ENCODE assay signal across 1 cellular context in genomic region chr4:185560316-185560715, GRCh38.
TF ChIP-seq lines count a peak whose summit lies in the region.

No MANE protein-coding gene starts in this region.

TF ChIP-seq in HepG2, 621 proteins besides CTCF, POLR2A, EP300 and RAD21:
- no peak for TF ChIP-seq RXRB (CRISPR knock-in tag; IDR thresholded peaks at IDR 0.05; ENCODE audit: borderline replicate concordance)
- no peak for TF ChIP-seq ZNF101 (CRISPR knock-in tag; IDR thresholded peaks at IDR 0.05; ENCODE audit: borderline replicate concordance, low read depth)
- no peak for TF ChIP-seq MLLT10 (CRISPR knock-in tag; IDR thresholded peaks at IDR 0.05)
- TF ChIP-seq POGZ (CRISPR knock-in tag; IDR thresholded peaks at IDR 0.05), result no peak
- TF ChIP-seq SOX13 (IDR thresholded peaks at IDR 0.05), result no peak
- no peak for TF ChIP-seq SOX13 (CRISPR knock-in tag; conservative IDR thresholded peaks at IDR 0.05 in 1 of 2, IDR thresholded peaks at IDR 0.05 in 1 of 2)
- no peak for TF ChIP-seq SP140L (CRISPR knock-in tag; IDR thresholded peaks at IDR 0.05; ENCODE audit: borderline replicate concordance)
- no peak for TF ChIP-seq CREBL2 (CRISPR knock-in tag; IDR thresholded peaks at IDR 0.05; ENCODE audit: borderline replicate concordance)
- no peak for TF ChIP-seq MTA3 (CRISPR knock-in tag; IDR thresholded peaks at IDR 0.05)
- TF ChIP-seq MXD3 (CRISPR knock-in tag; IDR thresholded peaks at IDR 0.05), result no peak
- no peak for TF ChIP-seq ETV6 (CRISPR knock-in tag; conservative IDR thresholded peaks at IDR 0.05)
- no peak for TF ChIP-seq ZNF652 (CRISPR knock-in tag; IDR thresholded peaks at IDR 0.05; ENCODE audit: borderline replicate concordance, low read depth)
- no peak for TF ChIP-seq PTBP1 (IDR thresholded peaks at IDR 0.05; ENCODE audit: low read depth, low read length, poor library complexity, severe bottlenecking)
- TF ChIP-seq STAT6 (CRISPR knock-in tag; IDR thresholded peaks at IDR 0.05; ENCODE audit: borderline replicate concordance), result no peak
- no peak for TF ChIP-seq CSRNP1 (CRISPR knock-in tag; IDR thresholded peaks at IDR 0.05)
- TF ChIP-seq CBX5 (CRISPR knock-in tag; IDR thresholded peaks at IDR 0.05; ENCODE audit: borderline replicate concordance), result no peak
- no peak for TF ChIP-seq ADNP (CRISPR knock-in tag; IDR thresholded peaks at IDR 0.05)
